10 cellular contexts compared by ENCODE assay signal in the genomic region with DNA sequence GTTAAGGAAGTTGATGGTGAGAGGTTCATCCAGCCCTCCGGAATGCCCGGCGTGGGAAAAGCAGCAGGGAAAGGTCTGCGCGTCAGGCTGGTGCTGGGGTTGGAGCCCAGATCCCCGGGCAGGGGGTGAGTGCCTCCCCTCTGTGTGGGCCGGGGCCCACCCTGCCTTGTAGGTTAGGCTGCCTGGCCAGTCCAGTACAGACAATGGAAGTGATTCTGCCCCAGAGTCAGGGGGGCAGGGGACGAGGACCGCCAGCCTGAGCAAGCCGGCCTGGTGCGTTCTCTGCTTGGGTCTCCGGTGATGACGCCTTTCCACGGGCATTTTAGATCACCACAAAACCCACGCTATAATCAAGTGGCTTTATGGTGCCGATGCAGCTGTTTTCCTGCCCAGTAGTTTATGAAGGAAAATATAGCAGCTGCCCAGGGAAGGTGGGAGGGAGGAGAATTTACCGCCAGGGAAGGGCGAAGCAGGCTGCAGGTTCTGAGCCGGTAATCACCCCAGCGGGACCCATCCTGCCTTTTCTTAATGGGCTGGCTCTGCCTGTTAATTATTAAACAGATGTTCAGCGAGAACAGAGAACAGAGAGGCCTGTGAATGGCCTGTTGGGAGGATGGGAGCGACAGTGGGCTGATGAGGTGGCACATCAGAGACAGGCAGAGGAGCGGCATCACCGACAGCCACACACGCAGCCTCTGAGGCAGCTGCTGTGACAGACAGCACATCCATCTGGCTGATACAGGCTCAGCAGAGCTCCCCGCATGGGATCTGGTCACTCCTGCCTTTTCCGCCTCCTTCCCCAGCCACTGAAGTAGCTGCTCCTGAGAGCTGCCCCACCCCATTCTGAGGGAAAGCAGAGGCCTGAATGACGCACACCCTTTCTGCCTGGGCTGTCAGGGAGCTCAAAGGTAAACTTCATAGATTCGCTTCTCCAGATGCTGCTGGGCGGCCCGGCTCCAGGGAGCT. TPM values are rescaled to one million over a fixed set of nuclear protein-coding genes. Genes with fewer than 3 reads are reported as not detected.
DNase-seq lines count a peak whose midpoint lies in the region; ATAC-seq, FAIRE-seq and TF ChIP-seq lines count a peak whose summit lies in the region.
"Had no signal": no experiment of that assay in that cellular context is flagged by ENCODE, and none has a peak within 500 bp of the region (broad histone marks: within the 10 kb centered on the region; RNA-seq: fewer than 3 reads in every experiment).

No MANE protein-coding gene starts in this region.

- no peak overlapping the region for H3K4me3 Mint-ChIP-seq in activated naive CD4-positive, alpha-beta T cell treated with anti-CD3 and anti-CD28 coated beads, Interleukin-2, amount 10 ng/mL, durations not matched to agents 7 days and 5 days
- H3K4me3 Mint-ChIP-seq in astrocyte (ENCODE audit: unreplicated experiment), result no peak overlapping the region
- H3K4me3 Mint-ChIP-seq: activated naive CD8-positive, alpha-beta T cell treated with anti-CD3 and anti-CD28 coated beads, Interleukin-2, amount 10 ng/mL, durations not matched to agents 7 days and 5 days had no signal

- TF ChIP-seq POLR2A in GM12892 (IDR thresholded peaks at IDR 0.05; ENCODE audit: low read depth, low read length), result no peak

- H3K4me2 ChIP-seq in astrocyte (ENCODE audit: low read length), result peak overlapping the region; percentile 1

- peaks cover 69% of the 10 kb centered on the region for H3K36me3 Mint-ChIP-seq in activated naive CD4-positive, alpha-beta T cell treated with anti-CD3 and anti-CD28 coated beads, Interleukin-2, amount 10 ng/mL, durations not matched to agents 7 days and 5 days
- peaks cover 4% of the 10 kb centered on the region for H3K36me3 Mint-ChIP-seq in astrocyte (ENCODE audit: low read depth, unreplicated experiment)

- DNase-seq in activated naive CD4-positive, alpha-beta T cell treated with anti-CD3 and anti-CD28 coated beads, Interleukin-2, amount 10 ng/mL, durations not matched to agents 7 days and 5 days, result no peak
- DNase-seq in activated naive CD4-positive, alpha-beta T cell treated with Interleukin-2 at 50 U/mL for 16 hours, result no peak
- DNase-seq in astrocyte (ENCODE audit: low read depth), result peak; percentile 72
- peak; percentile 76 to 81 for DNase-seq in left lung
- peak; percentile 76 for DNase-seq in upper lobe of right lung
- no peak for DNase-seq in GM12892 (ENCODE audit: insufficient read length)
- no peak for DNase-seq in GM10266 (ENCODE audit: extremely low spot score)
- no peak for DNase-seq in NCI-H1092 treated with DMSO at 0.1 percent for 48 hours (lab: John Stamatoyannopoulos, UW)
- DNase-seq: activated naive CD8-positive, alpha-beta T cell treated with anti-CD3 and anti-CD28 coated beads, Interleukin-2, amount 10 ng/mL, durations not matched to agents 7 days and 5 days; DND-41 had no signal

- H3K9me3 ChIP-seq in astrocyte (ENCODE audit: insufficient read depth, low read depth, low read length) (no peaks in the 10 kb centered on the region), left lung (no peaks in the 10 kb centered on the region), upper lobe of right lung (no peaks in the 10 kb centered on the region)

- H3K79me2 ChIP-seq in astrocyte (ENCODE audit: insufficient read depth, low read length), result no peaks in the 10 kb centered on the region

- no peaks in the 10 kb centered on the region for H4K20me1 ChIP-seq in astrocyte (ENCODE audit: insufficient read depth, low read length)

- H3K4me1 ChIP-seq in astrocyte (ENCODE audit: insufficient read depth, low read length) (peaks cover 13% of the 10 kb centered on the region), left lung (peaks cover 0 to 5% of the 10 kb centered on the region in 2 donors), upper lobe of right lung (peaks cover 16% of the 10 kb centered on the region)

- peak; percentile 95 for ATAC-seq in left lung
- peak; percentile 89 for ATAC-seq in upper lobe of right lung

- H3K27me3 ChIP-seq in astrocyte (ENCODE audit: insufficient read depth, low read length), result no peaks in the 10 kb centered on the region
- no peaks in the 10 kb centered on the region for H3K27me3 ChIP-seq in left lung
- no peaks in the 10 kb centered on the region for H3K27me3 ChIP-seq in upper lobe of right lung

- TF ChIP-seq CTCF in astrocyte (IDR thresholded peaks at IDR 0.05; ENCODE audit: insufficient read depth, low read depth, low read length) (no peak), left lung (IDR thresholded peaks at IDR 0.05) (no peak), upper lobe of right lung (IDR thresholded peaks at IDR 0.05) (no peak), GM10266 (IDR thresholded peaks at IDR 0.05; ENCODE audit: control insufficient read depth, insufficient read depth, low read depth, missing control alignments) (no peak)

- H2AFZ ChIP-seq in astrocyte (ENCODE audit: low read depth, low read length), result peak overlapping the region; percentile 64

- H3K36me3 ChIP-seq in astrocyte (ENCODE audit: insufficient read depth, low read length) (no peaks in the 10 kb centered on the region), left lung (peaks cover 0 to 3% of the 10 kb centered on the region in 2 donors), upper lobe of right lung (no peaks in the 10 kb centered on the region)

- CTCF ChIA-PET in activated naive CD4-positive, alpha-beta T cell treated with anti-CD3 and anti-CD28 coated beads, Interleukin-2, amount 10 ng/mL, durations not matched to agents 7 days and 5 days (lab: Charles Lee), result no interaction called here

- H3K27ac ChIP-seq in astrocyte (ENCODE audit: low read depth, low read length) (peak overlapping the region; percentile 9), left lung (peak overlapping the region in 1 of 2 donors; percentile 56), upper lobe of right lung (no peak overlapping the region)

- peaks cover 7% of the 10 kb centered on the region for H3K9me3 Mint-ChIP-seq in activated naive CD4-positive, alpha-beta T cell treated with anti-CD3 and anti-CD28 coated beads, Interleukin-2, amount 10 ng/mL, durations not matched to agents 7 days and 5 days
- peaks cover 5% of the 10 kb centered on the region for H3K9me3 Mint-ChIP-seq in astrocyte (ENCODE audit: unreplicated experiment)

- intact Hi-C loops in left lung (cut with DNase I) (no loop called here), upper lobe of right lung (cut with DNase I) (no loop called here)

- peaks cover 12% of the 10 kb centered on the region for H3K4me1 Mint-ChIP-seq in activated naive CD4-positive, alpha-beta T cell treated with anti-CD3 and anti-CD28 coated beads, Interleukin-2, amount 10 ng/mL, durations not matched to agents 7 days and 5 days
- peaks cover 28% of the 10 kb centered on the region for H3K4me1 Mint-ChIP-seq in astrocyte (ENCODE audit: low read depth, unreplicated experiment)

- peak overlapping the region; percentile 19 for H3K27ac Mint-ChIP-seq in activated naive CD4-positive, alpha-beta T cell treated with anti-CD3 and anti-CD28 coated beads, Interleukin-2, amount 10 ng/mL, durations not matched to agents 7 days and 5 days
- H3K27ac Mint-ChIP-seq in astrocyte (ENCODE audit: unreplicated experiment), result peak overlapping the region; percentile 94
- H3K27ac Mint-ChIP-seq: activated naive CD8-positive, alpha-beta T cell treated with anti-CD3 and anti-CD28 coated beads, Interleukin-2, amount 10 ng/mL, durations not matched to agents 7 days and 5 days had no signal

- H3K4me3 ChIP-seq in astrocyte (ENCODE audit: insufficient read depth, low read depth, low read length), result no peak overlapping the region
- no peak overlapping the region for H3K4me3 ChIP-seq in left lung
- no peak overlapping the region for H3K4me3 ChIP-seq in upper lobe of right lung

- H3K27me3 Mint-ChIP-seq in activated naive CD4-positive, alpha-beta T cell treated with anti-CD3 and anti-CD28 coated beads, Interleukin-2, amount 10 ng/mL, durations not matched to agents 7 days and 5 days, result no peaks in the 10 kb centered on the region
- H3K27me3 Mint-ChIP-seq in astrocyte (ENCODE audit: low read depth, unreplicated experiment), result peaks cover 14% of the 10 kb centered on the region
- H3K27me3 Mint-ChIP-seq: activated naive CD8-positive, alpha-beta T cell treated with anti-CD3 and anti-CD28 coated beads, Interleukin-2, amount 10 ng/mL, durations not matched to agents 7 days and 5 days had no signal

- peak overlapping the region; percentile 5 for H3K9ac ChIP-seq in astrocyte (ENCODE audit: low read length)

- no peak for FAIRE-seq in astrocyte (lab: Jason Lieb, UNC)
- FAIRE-seq in GM12892 (lab: Jason Lieb, UNC), result no peak

RNA-seq across cellular contexts. Expression of gene BDH1, which starts 35.2 kb away (rescaled TPM):
- total RNA-seq in astrocyte (0.96 and 1.5 TPM in 2 replicates), left lung (10 to 100 TPM; 15.5 to 22.0 TPM), upper lobe of right lung (12.5 TPM)
- 49.1 TPM for polyA plus RNA-seq in GM12892 (2012; ENCODE audit: missing spikeins)

Comparison
In these comparisons a context has a peak if more than half of its experiments do, and no peak if none do; other contexts are left out.
1. DNase-seq: peak in astrocyte (single experiment), left lung (2 of 2) and upper lobe of right lung (single experiment); none in activated naive CD4-positive, alpha-beta T cell treated with anti-CD3 and anti-CD28 coated beads, Interleukin-2, amount 10 ng/mL, durations not matched to agents 7 days and 5 days (single experiment), activated naive CD4-positive, alpha-beta T cell treated with Interleukin-2 at 50 U/mL for 16 hours (single experiment), GM12892 (single experiment), GM10266 (single experiment) and NCI-H1092 treated with DMSO at 0.1 percent for 48 hours (single experiment).